In the genomic region with DNA sequence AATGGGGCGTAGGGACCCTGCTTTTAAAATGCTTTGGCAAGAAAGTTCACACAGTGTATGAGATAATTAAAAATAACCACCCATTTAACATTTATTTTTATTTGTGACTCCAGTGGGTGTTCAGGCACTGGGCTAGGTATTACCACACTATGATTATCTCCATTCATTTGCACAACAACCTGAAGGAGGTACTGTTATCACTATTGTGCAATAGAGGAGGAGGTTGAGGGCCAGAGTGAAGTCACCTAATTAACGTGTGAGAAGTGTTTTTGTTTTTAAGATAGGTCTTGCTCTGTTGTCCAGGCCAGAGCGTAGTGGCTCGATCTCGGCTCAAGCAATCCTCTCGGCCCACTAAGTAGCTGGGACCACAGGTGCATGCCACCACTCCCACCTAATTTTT, we compare ENCODE assay signal across 17 cellular contexts. TPM values are rescaled to one million over a fixed set of nuclear protein-coding genes. Genes with fewer than 3 reads are reported as not detected.
DNase-seq lines count a peak whose midpoint lies in the region; ATAC-seq and TF ChIP-seq lines count a peak whose summit lies in the region.
"Had no signal": no experiment of that assay in that cellular context is flagged by ENCODE, and none has a peak within 500 bp of the region (broad histone marks: within the 10 kb centered on the region; RNA-seq: fewer than 3 reads in every experiment).

No MANE protein-coding gene starts in this region.

- BruUV-seq in HCT116 (replicated peaks; lab: Mats Ljungman, UMichigan) (no TSS peak), IMR-90 (replicated peaks; lab: Mats Ljungman, UMichigan) (no TSS peak)

- peaks cover 11% of the 10 kb centered on the region for H3K36me3 Mint-ChIP-seq in progenitor cell of endocrine pancreas (ENCODE audit: insufficient read depth)

- TF ChIP-seq CTCF in HCT116 (IDR thresholded peaks at IDR 0.05 in 2 of 3, conservative IDR thresholded peaks at IDR 0.05 in 1 of 3; ENCODE audit: borderline replicate concordance in 1 of 3, insufficient read depth in 1 of 3, low read depth in 2 of 3, low read length in 2 of 3) (no peak), IMR-90 (conservative IDR thresholded peaks at IDR 0.05; ENCODE audit: low read depth, low read length) (no peak), foreskin keratinocyte (conservative IDR thresholded peaks at IDR 0.05) (peak; percentile 8), progenitor cell of endocrine pancreas (IDR thresholded peaks at IDR 0.05; ENCODE audit: unreplicated experiment) (no peak)

- H3K14ac ChIP-seq in IMR-90 (replicated peaks; ENCODE audit: low read depth, low read length), result no peak overlapping the region

- H3K36me3 ChIP-seq in HCT116 (ENCODE audit: control insufficient read depth in 1 of 2, insufficient read depth in 2 of 2, low read length in 2 of 2) (no peaks in the 10 kb centered on the region), IMR-90 (ENCODE audit: control insufficient read depth, insufficient read depth, low read length) (no peaks in the 10 kb centered on the region)

- H3K27ac Mint-ChIP-seq in progenitor cell of endocrine pancreas, result no peak overlapping the region
- H3K27ac Mint-ChIP-seq: GM23338 had no signal

- POLR2A ChIA-PET in HCT116 (lab: Charles Lee), result interaction anchor here (0.6 kb wide), 1 partner anchor 282 kb away, joined by 3 read pairs; no protein-coding TSS in a partner anchor
- POLR2A ChIA-PET in IMR-90 (lab: Charles Lee; ENCODE audit: unreplicated experiment), result no interaction called here

- H3K9ac ChIP-seq in HCT116 (ENCODE audit: low read length) (no peak overlapping the region), IMR-90 (ENCODE audit: low read depth, low read length) (no peak overlapping the region)

- TF ChIP-seq POLR2A in HCT116 (IDR thresholded peaks at IDR 0.05; ENCODE audit: borderline replicate concordance, extremely low read depth, insufficient read depth, insufficient read length) (no peak), IMR-90 (IDR thresholded peaks at IDR 0.05; ENCODE audit: low read depth, low read length) (no peak)

- H3K4me1 ChIP-seq in HCT116 (ENCODE audit: control insufficient read depth in 1 of 2, insufficient read depth in 2 of 2, low read length in 2 of 2) (no peaks in the 10 kb centered on the region), IMR-90 (ENCODE audit: control insufficient read depth, insufficient read depth, low read length) (no peaks in the 10 kb centered on the region), foreskin keratinocyte (no peaks in the 10 kb centered on the region)

- no peaks in the 10 kb centered on the region for H3K9me2 ChIP-seq in HCT116 (ENCODE audit: insufficient read depth)

- TF ChIP-seq RAD21 in HCT116 (IDR thresholded peaks at IDR 0.05; ENCODE audit: low read depth) (no peak), IMR-90 (IDR thresholded peaks at IDR 0.05; ENCODE audit: low read length) (no peak)

- H3K9me3 Mint-ChIP-seq in progenitor cell of endocrine pancreas (ENCODE audit: low read depth), result no peaks in the 10 kb centered on the region
- H3K9me3 Mint-ChIP-seq: GM23338 had no signal

- no peaks in the 10 kb centered on the region for H3K4me1 Mint-ChIP-seq in progenitor cell of endocrine pancreas (ENCODE audit: low read depth)

- intact Hi-C loops in HCT116 (cut with micrococcal nuclease) (no loop called here), IMR-90 (cut with micrococcal nuclease) (no loop called here)

- no peak overlapping the region for H4K5ac ChIP-seq in IMR-90 (ENCODE audit: low read depth, low read length)

- no peak overlapping the region for H2AK9ac ChIP-seq in IMR-90 (replicated peaks; ENCODE audit: low read depth, low read length, poor library complexity)

- H3K4me2 ChIP-seq in HCT116 (ENCODE audit: low read length) (no peak overlapping the region), IMR-90 (ENCODE audit: low read depth, low read length) (no peak overlapping the region)
- H3K4me2 ChIP-seq: GM23338, PC-9 had no signal

- H2AFZ ChIP-seq in HCT116 (ENCODE audit: low read depth, low read length, poor library complexity, severe bottlenecking), result no peak overlapping the region
- H2AFZ ChIP-seq in IMR-90 (replicated peaks; ENCODE audit: low read length, poor library complexity), result no peak overlapping the region
- H2AFZ ChIP-seq: GM23338, PC-9 had no signal

- no peak overlapping the region for H4K8ac ChIP-seq in IMR-90 (ENCODE audit: low read depth in 2 of 2, low read length in 2 of 2)

- no peaks in the 10 kb centered on the region for H3K9me3 ChIP-seq in HCT116 (ENCODE audit: control insufficient read depth in 1 of 2, insufficient read depth in 1 of 2, low read depth in 1 of 2, low read length in 2 of 2)
- H3K9me3 ChIP-seq in IMR-90 (ENCODE audit: control insufficient read depth, insufficient read depth, low read length), result no peaks in the 10 kb centered on the region

- no peak overlapping the region for H3K56ac ChIP-seq in IMR-90 (ENCODE audit: extremely low read depth, insufficient read depth, low read length)

- DNase-seq in HCT116 (ENCODE audit: low read depth, low spot score) (no peak), IMR-90 (no peak), RKO (ENCODE audit: low spot score) (peak; percentile 13), foreskin keratinocyte (no peak), progenitor cell of endocrine pancreas (ENCODE audit: low spot score, unreplicated experiment) (no peak), NCI-H1092 (lab: John Stamatoyannopoulos, UW) (no peak)
- DNase-seq: DMS 273 treated with DMSO at 0.1 percent for 48 hours, GDM1, NCI-H1694 treated with DMSO at 0.1 percent for 48 hours, NCI-H2107, NCI-H510A treated with DMSO at 0.1 percent for 48 hours, NCI-H774, PC-9 had no signal

- H3K4me3 ChIP-seq in HCT116 (replicated peaks in 1 of 2; ENCODE audit: low read depth in 1 of 2, low read length in 2 of 2), result no peak overlapping the region
- H3K4me3 ChIP-seq in IMR-90 (ENCODE audit: insufficient read depth, low read depth, low read length), result no peak overlapping the region
- H3K4me3 ChIP-seq: GM23338, PC-9 had no signal

- no peak overlapping the region for H2AK5ac ChIP-seq in IMR-90 (ENCODE audit: low read depth, low read length)

- no peak overlapping the region for H3K23ac ChIP-seq in IMR-90 (ENCODE audit: low read depth, low read length)

- H3K27me3 ChIP-seq in HCT116 (ENCODE audit: insufficient read depth, low read length) (no peaks in the 10 kb centered on the region), IMR-90 (ENCODE audit: control insufficient read depth, insufficient read depth, low read length) (no peaks in the 10 kb centered on the region), foreskin keratinocyte (no peaks in the 10 kb centered on the region)

- dilution Hi-C loops in IMR-90 (cut with HindIII; ENCODE audit: low sequenced_read_pairs, unreplicated experiment), result no loop called here

- H3K79me2 ChIP-seq in HCT116 (ENCODE audit: insufficient read depth, low read length), result no peaks in the 10 kb centered on the region

- H2BK120ac ChIP-seq in IMR-90 (ENCODE audit: low read depth, low read length), result no peak overlapping the region

- H2BK20ac ChIP-seq in IMR-90 (ENCODE audit: low read depth, low read length), result no peak overlapping the region

- no peak overlapping the region for H2BK15ac ChIP-seq in IMR-90 (ENCODE audit: low read depth, low read length)

- ATAC-seq in HCT116 (no peak), IMR-90 (ENCODE audit: low read depth) (no peak), foreskin keratinocyte (no peak), GM21737 (IDR thresholded peaks at IDR 0.05; ENCODE audit: unreplicated experiment) (no peak)
- ATAC-seq: GM23338 had no signal

- no peak overlapping the region for H3K4me3 Mint-ChIP-seq in progenitor cell of endocrine pancreas (ENCODE audit: low read depth)
- H3K4me3 Mint-ChIP-seq: GM23338 had no signal

- no peak overlapping the region for H4K91ac ChIP-seq in IMR-90 (ENCODE audit: insufficient read depth, low read depth, low read length)

- H3K18ac ChIP-seq in IMR-90 (ENCODE audit: low read depth, low read length), result no peak overlapping the region

- H3K79me1 ChIP-seq in IMR-90 (ENCODE audit: low read depth in 1 of 2, low read length in 2 of 2), result no peaks in the 10 kb centered on the region

- CTCF ChIA-PET in HCT116 (lab: Charles Lee), result no interaction called here
- CTCF ChIA-PET in IMR-90 (lab: Yijun Ruan, JAX), result interaction anchor here (1.4 kb wide), 1 partner anchor 260 kb away, joined by 4 read pairs; no protein-coding TSS in a partner anchor

- RAD21 ChIA-PET in HCT116 (lab: Charles Lee; ENCODE audit: low non-redundant PET in 1 of 2, low total read pairs in 2 of 2, uncharacterized antibody in 2 of 2, unreplicated experiment in 2 of 2), result no interaction called here

- no peaks in the 10 kb centered on the region for H3K9me1 ChIP-seq in IMR-90 (ENCODE audit: insufficient read depth, low read length)

- H3K27ac ChIP-seq in HCT116 (ENCODE audit: low read depth, low read length) (no peak overlapping the region), IMR-90 (ENCODE audit: insufficient read depth, low read length) (no peak overlapping the region), foreskin keratinocyte (no peak overlapping the region)
- H3K27ac ChIP-seq: PC-9 had no signal

- no peak overlapping the region for H2BK5ac ChIP-seq in IMR-90 (ENCODE audit: low read depth, low read length, poor library complexity, severe bottlenecking)

- WGBS in IMR-90 (ENCODE audit: extremely low coverage in 2 of 2, insufficient read length in 1 of 2), 2 experiments, result no CpG with 5 or more reads among the region's 6 CpGs

- no peak overlapping the region for H3K4ac ChIP-seq in IMR-90 (ENCODE audit: low read depth, low read length)

- no peaks in the 10 kb centered on the region for H3K27me3 Mint-ChIP-seq in progenitor cell of endocrine pancreas

- H4K20me1 ChIP-seq in HCT116 (ENCODE audit: insufficient read depth), result no peaks in the 10 kb centered on the region
- no peaks in the 10 kb centered on the region for H4K20me1 ChIP-seq in IMR-90 (ENCODE audit: insufficient read depth, low read length)

- in situ Hi-C loops in IMR-90 (cut with MboI; ENCODE audit: low sequenced_read_pairs), result no loop called here

TF ChIP-seq in HCT116, 20 proteins besides CTCF, POLR2A, EP300 and RAD21 (continues in another document):
- no peak for TF ChIP-seq TCF7L2 (IDR thresholded peaks at IDR 0.05; ENCODE audit: borderline replicate concordance, extremely low read depth, insufficient read depth, insufficient read length)

TF ChIP-seq in IMR-90, 13 proteins besides CTCF, POLR2A, EP300 and RAD21:
- no peak for TF ChIP-seq MXI1 (IDR thresholded peaks at IDR 0.05; ENCODE audit: borderline replicate concordance, low read depth, low read length)
- TF ChIP-seq CEBPB (IDR thresholded peaks at IDR 0.05; ENCODE audit: low read depth, low read length), result peak; percentile 86

RNA-seq across cellular contexts. Expression of gene MAK, which starts 29.2 kb away (rescaled TPM):
- total RNA-seq in HCT116 (2021; ENCODE audit: unreplicated experiment) (0.22 TPM), IMR-90 (2012; rRNA removed) (under 0.01 TPM in 1 of 2 replicates, not detected in the other), foreskin keratinocyte (not detected in 2 replicates), progenitor cell of endocrine pancreas (1.3 TPM in 2 replicates)
- 0.02 and 0.08 TPM in 2 replicates for polyA plus RNA-seq in HCT116 (2012)
- polyA plus RNA-seq in IMR-90 (2012; rRNA removed) (not detected in 2 replicates), foreskin keratinocyte (not detected in 2 replicates)
- not detected in 2 replicates for polyA plus RNA-seq in IMR-90 (2012; cell fraction: cytosol; rRNA removed)
- polyA plus RNA-seq in IMR-90 (2012; cell fraction: nucleus; rRNA removed; ENCODE audit: low replicate concordance), result not detected in 2 replicates
- total RNA-seq: Daoy had no signal
- polyA plus RNA-seq: AG04450 had no signal
